In genomic region chr9:6884960-6885359, GRCh38 we compare ENCODE assay signal across 18 cellular contexts.
A peak's percentile ranks its signal among the peaks of the same experiment; 100 is the strongest.
DNase-seq lines count a peak whose midpoint lies in the region; ATAC-seq, FAIRE-seq and TF ChIP-seq lines count a peak whose summit lies in the region.
"Had no signal": no experiment of that assay in that cellular context is flagged by ENCODE, and none has a peak within 500 bp of the region (broad histone marks: within the 10 kb centered on the region; RNA-seq: fewer than 3 reads in every experiment).

No MANE protein-coding gene starts in this region.

- TF ChIP-seq RAD21 in K562 (CRISPR knock-in tag; conservative IDR thresholded peaks at IDR 0.05 in 1 of 2, IDR thresholded peaks at IDR 0.05 in 1 of 2), result no peak

- 0% methylated on average over 1 of the region's 1 CpG for WGBS in K562 (ENCODE audit: insufficient coverage, low coverage, missing lambda C conversion rate)

- H3K9me3 Mint-ChIP-seq in activated T-cell treated with anti-CD3 and anti-CD28 coated beads, Interleukin-2, amount 50 U/mL, for 24 hours, result no peaks in the 10 kb centered on the region
- no peaks in the 10 kb centered on the region for H3K9me3 Mint-ChIP-seq in activated T-cell treated with anti-CD3 and anti-CD28 coated beads, Interleukin-2, amount 50 U/mL, for 4 hours
- peaks cover 0 to 8% (median 3%) of the 10 kb centered on the region in 7 donors for H3K9me3 Mint-ChIP-seq in naive B cell
- H3K9me3 Mint-ChIP-seq: CD4-positive, CD25-positive, alpha-beta regulatory T cell; GM23338 had no signal

- no peak for TF ChIP-seq CTCF in K562 (IDR thresholded peaks at IDR 0.05 in 2 of 3, conservative IDR thresholded peaks at IDR 0.05 in 1 of 3; ENCODE audit: insufficient read depth in 2 of 3, low read depth in 1 of 3, low read length in 3 of 3)

- peak; percentile 17 for FAIRE-seq in G401.6 (lab: Jason Lieb, UNC)
- peak; percentile 15 for FAIRE-seq in K562 (lab: Jason Lieb, UNC)
- FAIRE-seq: GM12892 had no signal

- no peak overlapping the region for H3K4me3 ChIP-seq in K562
- H3K4me3 ChIP-seq: BLaER1 treated with 17β-estradiol and CSF1 and Interleukin-3, amounts not matched to agents 10 nM and 100 nM; GM23338 had no signal

- H3K79me2 ChIP-seq in K562 (ENCODE audit: control insufficient read depth, insufficient read depth, low read length), result no peaks in the 10 kb centered on the region

- H4K20me1 ChIP-seq in K562 (replicated peaks; ENCODE audit: control insufficient read depth, insufficient read depth, low read length), result no peaks in the 10 kb centered on the region

- no peak overlapping the region for H3K27ac ChIP-seq in K562 (ENCODE audit: extremely low read depth, low read depth, low read length)
- H3K27ac ChIP-seq: 22Rv1; BLaER1 treated with 17β-estradiol and CSF1 and Interleukin-3, amounts not matched to agents 10 nM and 100 nM had no signal

- BruUV-seq in K562 (replicated peaks; lab: Mats Ljungman, UMichigan), result no TSS peak

- H3K27me3 Mint-ChIP-seq in activated T-cell treated with anti-CD3 and anti-CD28 coated beads, Interleukin-2, amount 50 U/mL, for 24 hours, result no peaks in the 10 kb centered on the region
- H3K27me3 Mint-ChIP-seq in activated T-cell treated with anti-CD3 and anti-CD28 coated beads, Interleukin-2, amount 50 U/mL, for 4 hours (ENCODE audit: low read depth), result no peaks in the 10 kb centered on the region
- no peaks in the 10 kb centered on the region for H3K27me3 Mint-ChIP-seq in naive B cell
- H3K27me3 Mint-ChIP-seq: CD4-positive, CD25-positive, alpha-beta regulatory T cell had no signal

- CTCF ChIA-PET in K562 (lab: Yijun Ruan, JAX; ENCODE audit: low intra/inter-chr PET ratio), result no interaction called here

- H3K4me1 Mint-ChIP-seq in activated T-cell treated with anti-CD3 and anti-CD28 coated beads, Interleukin-2, amount 50 U/mL, for 24 hours (ENCODE audit: low read depth), result peaks cover 20% of the 10 kb centered on the region
- peaks cover 17% of the 10 kb centered on the region for H3K4me1 Mint-ChIP-seq in activated T-cell treated with anti-CD3 and anti-CD28 coated beads, Interleukin-2, amount 50 U/mL, for 4 hours (ENCODE audit: low read depth)
- peaks cover 32 to 50% (median 42%) of the 10 kb centered on the region in 3 donors for H3K4me1 Mint-ChIP-seq in naive B cell

- DNase-seq in activated T-cell treated with anti-CD3 and anti-CD28 coated beads, Interleukin-2, amount 50 U/mL, for 24 hours, result no peak
- DNase-seq in activated T-cell treated with anti-CD3 and anti-CD28 coated beads, Interleukin-2, amount 50 U/mL, for 4 hours, result no peak
- DNase-seq in K562 (ENCODE audit: extremely low read depth in 1 of 4, low spot score in 3 of 4) (no peak), naive B cell (no peak), Right ventricle myocardium inferior (ENCODE audit: missing footprints) (no peak), DMS79 (lab: John Stamatoyannopoulos, UW) (no peak)
- DNase-seq: Calu3; CD4-positive, CD25-positive, alpha-beta regulatory T cell; DMS79 treated with DMSO at 0.1 percent for 48 hours; EL; GDM1; H7; IMR-90 had no signal

- in situ Hi-C loops in K562 (cut with MboI), result no loop called here

- POLR2A ChIA-PET in K562 (lab: Yijun Ruan, JAX), result no interaction called here

- H3K36me3 Mint-ChIP-seq in activated T-cell treated with anti-CD3 and anti-CD28 coated beads, Interleukin-2, amount 50 U/mL, for 24 hours (ENCODE audit: low read depth), result peaks cover 65% of the 10 kb centered on the region
- peaks cover 37% of the 10 kb centered on the region for H3K36me3 Mint-ChIP-seq in activated T-cell treated with anti-CD3 and anti-CD28 coated beads, Interleukin-2, amount 50 U/mL, for 4 hours (ENCODE audit: insufficient read depth)
- H3K36me3 Mint-ChIP-seq in naive B cell, result peaks cover 18 to 28% of the 10 kb centered on the region in 2 donors

- peaks cover 0 to 3% of the 10 kb centered on the region in 2 experiments; a peak in 3 of 5 replicates for H3K4me1 ChIP-seq in K562 (replicated peaks in 1 of 2; ENCODE audit: control insufficient read depth in 2 of 2, insufficient read depth in 2 of 2, low read length in 2 of 2)

- TF ChIP-seq POLR2A in K562 (conservative IDR thresholded peaks at IDR 0.05), result no peak

- no peaks in the 10 kb centered on the region for H3K9me3 ChIP-seq in K562 (replicated peaks; ENCODE audit: control insufficient read depth, insufficient read depth, low read depth, low read length)

- H3K36me3 ChIP-seq in K562 (ENCODE audit: control insufficient read depth, insufficient read depth, low read length), result no peaks in the 10 kb centered on the region; the same call in 1 of the 3 replicates

- no peak overlapping the region; the same call in 1 of the 2 replicates for H3K4me2 ChIP-seq in K562 (ENCODE audit: insufficient read depth, low read length)
- H3K4me2 ChIP-seq: BLaER1 treated with 17β-estradiol and CSF1 and Interleukin-3, amounts not matched to agents 10 nM and 100 nM; GM23338 had no signal

- no peak for TF ChIP-seq EP300 in K562 (IDR thresholded peaks at IDR 0.05; ENCODE audit: low read length)

- ATAC-seq in activated T-cell treated with anti-CD3 and anti-CD28 coated beads, Interleukin-2, amount 50 U/mL, for 4 hours, result no peak
- ATAC-seq in K562, result no peak
- no peak for ATAC-seq in naive B cell (ENCODE audit: low read depth in 2 of 2)
- no peak for ATAC-seq in Right ventricle myocardium inferior
- ATAC-seq: GM23338 had no signal

- no peak overlapping the region for H3K9ac ChIP-seq in K562 (ENCODE audit: insufficient read depth in 1 of 2, low read depth in 2 of 2, low read length in 2 of 2)
- H3K9ac ChIP-seq: BLaER1 treated with 17β-estradiol and CSF1 and Interleukin-3, amounts not matched to agents 10 nM and 100 nM had no signal

- H3K27ac Mint-ChIP-seq in activated T-cell treated with anti-CD3 and anti-CD28 coated beads, Interleukin-2, amount 50 U/mL, for 24 hours, result peak overlapping the region; percentile 23
- peak overlapping the region in 4 of 6 donors; percentile 10 to 78 (median 38) for H3K27ac Mint-ChIP-seq in naive B cell
- H3K27ac Mint-ChIP-seq: GM23338 had no signal

- H3K4me3 Mint-ChIP-seq in activated T-cell treated with anti-CD3 and anti-CD28 coated beads, Interleukin-2, amount 50 U/mL, for 24 hours, result no peak overlapping the region
- no peak overlapping the region for H3K4me3 Mint-ChIP-seq in activated T-cell treated with anti-CD3 and anti-CD28 coated beads, Interleukin-2, amount 50 U/mL, for 4 hours
- no peak overlapping the region for H3K4me3 Mint-ChIP-seq in naive B cell
- H3K4me3 Mint-ChIP-seq: CD4-positive, CD25-positive, alpha-beta regulatory T cell; GM23338 had no signal

- no peaks in the 10 kb centered on the region for H3K9me1 ChIP-seq in K562 (ENCODE audit: control insufficient read depth, insufficient read depth, low read length)

- intact Hi-C loops in K562 (cut with micrococcal nuclease) (no loop called here), Right ventricle myocardium inferior (cut with DNase I) (no loop called here)

- H3K27me3 ChIP-seq in K562 (ENCODE audit: control insufficient read depth in 2 of 2, insufficient read depth in 2 of 2, low read length in 2 of 2), result no peaks in the 10 kb centered on the region
- H3K27me3 ChIP-seq: BLaER1 treated with 17β-estradiol and CSF1 and Interleukin-3, amounts not matched to agents 10 nM and 100 nM had no signal

- H2AFZ ChIP-seq in K562 (ENCODE audit: low read depth, low read length), result no peak overlapping the region
- H2AFZ ChIP-seq: GM23338 had no signal

TF ChIP-seq in K562, 482 proteins besides CTCF, POLR2A, EP300 and RAD21:
- TF ChIP-seq PHB (CRISPR knock-in tag; IDR thresholded peaks at IDR 0.05) (no peak), ARID1B (IDR thresholded peaks at IDR 0.05) (peak; percentile 37; the same call in 1 of the 2 replicates), ZNF57 (CRISPR knock-in tag; IDR thresholded peaks at IDR 0.05) (no peak)
